21 cellular contexts compared by ENCODE assay signal in the genomic region with DNA sequence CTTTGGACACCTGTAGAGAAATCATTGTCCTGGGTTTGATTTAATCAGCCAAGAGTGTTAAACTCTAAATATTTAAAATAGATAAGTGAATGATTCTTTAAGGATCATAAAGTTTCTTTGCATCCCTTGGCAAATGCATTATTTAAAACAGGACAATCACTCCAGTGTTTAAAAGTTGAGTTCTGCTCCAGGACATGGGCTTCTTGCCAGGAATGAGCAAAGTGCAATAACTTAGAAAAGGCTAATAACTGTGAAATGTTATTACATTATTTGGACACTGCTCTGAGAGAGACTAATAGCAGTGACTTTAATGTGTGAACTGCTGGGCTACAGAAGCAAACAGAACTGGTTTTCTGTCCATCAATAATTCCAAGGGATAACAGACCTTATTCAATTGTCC.
"Had no signal": no experiment of that assay in that cellular context is flagged by ENCODE, and none has a peak within 500 bp of the region (broad histone marks: within the 10 kb centered on the region; RNA-seq: fewer than 3 reads in every experiment).

No MANE protein-coding gene starts in this region.

- H3K27me3 ChIP-seq: gastrocnemius medialis, neural progenitor cell, right atrium auricular region, stomach, thyroid gland, vagina had no signal

- H3K27ac ChIP-seq: gastrocnemius medialis, neural progenitor cell, parathyroid adenoma, right atrium auricular region, stomach, thyroid gland, vagina had no signal

- H3K36me3 ChIP-seq: gastrocnemius medialis, neural progenitor cell, right atrium auricular region, stomach, thyroid gland, vagina had no signal

- FAIRE-seq: endometrium, keratinocyte had no signal

- H3K4me3 ChIP-seq: gastrocnemius medialis, lung, neural progenitor cell, right atrium auricular region, stomach, thyroid gland, vagina had no signal

- H3K9me3 ChIP-seq: gastrocnemius medialis, right atrium auricular region, stomach, thyroid gland, vagina had no signal

- DNase-seq: cortex of kidney; effector memory CD8-positive, alpha-beta T cell; erythroblast; gastrocnemius medialis; head of caudate nucleus; mesenchymal stem cell; midbrain; naive thymus-derived CD4-positive, alpha-beta T cell; stimulated activated CD4-positive, alpha-beta T cell treated with anti-CD3 and anti-CD28 coated beads, Interleukin-2, amount 100 ng/mL, for 24 hours; stimulated activated CD4-positive, alpha-beta T cell treated with anti-CD3 and anti-CD28 coated beads, Interleukin-4, amount 100 ng/mL, for 24 hours; stimulated activated naive CD4-positive, alpha-beta T cell treated with Interleukin-2 at 50 U/mL for 16 hours; stomach; thyroid gland; trophoblast cell had no signal

- H3K4me1 ChIP-seq: gastrocnemius medialis, neural progenitor cell, parathyroid adenoma, right atrium auricular region, thyroid gland, vagina had no signal
